Comparison of ENCODE assay signal across 12 cellular contexts in genomic region chr1:62076286-62076685, GRCh38.
DNase-seq lines count a peak whose midpoint lies in the region; ATAC-seq and TF ChIP-seq lines count a peak whose summit lies in the region.
"Had no signal": no experiment of that assay in that cellular context is flagged by ENCODE, and none has a peak within 500 bp of the region (broad histone marks: within the 10 kb centered on the region; RNA-seq: fewer than 3 reads in every experiment).

No MANE protein-coding gene starts in this region.

- H3K4me1 ChIP-seq in gastroesophageal sphincter, result peaks cover 0 to 6% (median 0%) of the 10 kb centered on the region in 3 donors
- H3K4me1 ChIP-seq: left ventricle myocardium inferior, psoas muscle, upper lobe of left lung had no signal

- no peak for TF ChIP-seq EP300 in gastroesophageal sphincter (IDR thresholded peaks at IDR 0.05)

- TF ChIP-seq CTCF in AG04450 (IDR thresholded peaks at IDR 0.05; ENCODE audit: low read depth, low read length) (no peak), astrocyte of the cerebellum (IDR thresholded peaks at IDR 0.05; ENCODE audit: low read depth, low read length, missing control alignments) (no peak), gastroesophageal sphincter (IDR thresholded peaks at IDR 0.05) (no peak), glutamatergic neuron (IDR thresholded peaks at IDR 0.05; ENCODE audit: partially characterized antibody, unreplicated experiment) (no peak)

- ATAC-seq in gastroesophageal sphincter (no peak), GM19395 (IDR thresholded peaks at IDR 0.05; ENCODE audit: unreplicated experiment) (no peak)

- DNase-seq in AG04450 (ENCODE audit: low read depth, low spot score) (peak; percentile 4), HS-27A (ENCODE audit: low read depth) (peak; percentile 54), astrocyte of the cerebellum (ENCODE audit: low read depth) (peak; percentile 84), glomerular visceral epithelial cell (ENCODE audit: extremely low spot score) (peak; percentile 85), glutamatergic neuron (no peak), HuH-7 (ENCODE audit: low spot score) (no peak)
- DNase-seq: KBM-7, left ventricle myocardium inferior, psoas muscle, upper lobe of left lung had no signal

- in situ Hi-C loops in astrocyte of the cerebellum (cut with HindIII; ENCODE audit: low sequenced_read_pairs), result no loop called here

- H3K36me3 Mint-ChIP-seq in glutamatergic neuron (ENCODE audit: unreplicated experiment), result no peaks in the 10 kb centered on the region

- no peak overlapping the region for H3K4me3 ChIP-seq in AG04450 (ENCODE audit: low read depth, low read length)
- no peak overlapping the region for H3K4me3 ChIP-seq in astrocyte of the cerebellum (ENCODE audit: low read depth, low read length)
- no peak overlapping the region for H3K4me3 ChIP-seq in gastroesophageal sphincter
- H3K4me3 ChIP-seq: left ventricle myocardium inferior, psoas muscle, upper lobe of left lung had no signal

- no peaks in the 10 kb centered on the region for H3K9me3 Mint-ChIP-seq in glutamatergic neuron (ENCODE audit: unreplicated experiment)

- TF ChIP-seq POLR2A in gastroesophageal sphincter (IDR thresholded peaks at IDR 0.05), result no peak

- CTCF ChIA-PET in AG04450 (lab: Charles Lee), result interaction anchor here (0.6 to 1.6 kb wide), 3 partner anchors 8 to 60 kb away, joined by 3 to 5 read pairs (median 4); no protein-coding TSS in a partner anchor

- H3K4me3 Mint-ChIP-seq in glutamatergic neuron (ENCODE audit: unreplicated experiment), result no peak overlapping the region

- H3K27ac ChIP-seq in AG04450 (ENCODE audit: low read depth, low read length), result no peak overlapping the region
- H3K27ac ChIP-seq in gastroesophageal sphincter, result no peak overlapping the region
- H3K27ac ChIP-seq: left ventricle myocardium inferior, psoas muscle, upper lobe of left lung had no signal

- no peak overlapping the region for H3K27ac Mint-ChIP-seq in glutamatergic neuron (ENCODE audit: unreplicated experiment)

- H3K9me3 ChIP-seq in AG04450 (ENCODE audit: control insufficient read depth, insufficient read depth, low read length), result no peaks in the 10 kb centered on the region
- H3K9me3 ChIP-seq in gastroesophageal sphincter, result no peaks in the 10 kb centered on the region
- H3K9me3 ChIP-seq: left ventricle myocardium inferior, psoas muscle, upper lobe of left lung had no signal

- peaks cover 0 to 15% of the 10 kb centered on the region in 2 donors for H3K36me3 ChIP-seq in gastroesophageal sphincter

- peaks cover 3% of the 10 kb centered on the region for H3K27me3 ChIP-seq in AG04450 (ENCODE audit: control insufficient read depth, insufficient read depth, low read length)
- H3K27me3 ChIP-seq in gastroesophageal sphincter, result no peaks in the 10 kb centered on the region
- H3K27me3 ChIP-seq: upper lobe of left lung had no signal

- no peaks in the 10 kb centered on the region for H3K4me1 Mint-ChIP-seq in glutamatergic neuron (ENCODE audit: low read depth, unreplicated experiment)

- no peaks in the 10 kb centered on the region for H3K27me3 Mint-ChIP-seq in glutamatergic neuron (ENCODE audit: unreplicated experiment)

- 67 to 74% methylated on average over 3 of the region's 3 CpGs for WGBS in gastroesophageal sphincter (ENCODE audit: low coverage in 1 of 2), 2 donors

- POLR2A ChIA-PET in AG04450 (lab: Yijun Ruan, JAX), result no interaction called here

Comparison
In these comparisons a context has a peak if more than half of its experiments do, and no peak if none do; other contexts are left out.
1. DNase-seq: peak in AG04450 (single experiment), HS-27A (single experiment), astrocyte of the cerebellum (single experiment) and glomerular visceral epithelial cell (single experiment); none in glutamatergic neuron (single experiment) and HuH-7 (single experiment).